In the genomic region with DNA sequence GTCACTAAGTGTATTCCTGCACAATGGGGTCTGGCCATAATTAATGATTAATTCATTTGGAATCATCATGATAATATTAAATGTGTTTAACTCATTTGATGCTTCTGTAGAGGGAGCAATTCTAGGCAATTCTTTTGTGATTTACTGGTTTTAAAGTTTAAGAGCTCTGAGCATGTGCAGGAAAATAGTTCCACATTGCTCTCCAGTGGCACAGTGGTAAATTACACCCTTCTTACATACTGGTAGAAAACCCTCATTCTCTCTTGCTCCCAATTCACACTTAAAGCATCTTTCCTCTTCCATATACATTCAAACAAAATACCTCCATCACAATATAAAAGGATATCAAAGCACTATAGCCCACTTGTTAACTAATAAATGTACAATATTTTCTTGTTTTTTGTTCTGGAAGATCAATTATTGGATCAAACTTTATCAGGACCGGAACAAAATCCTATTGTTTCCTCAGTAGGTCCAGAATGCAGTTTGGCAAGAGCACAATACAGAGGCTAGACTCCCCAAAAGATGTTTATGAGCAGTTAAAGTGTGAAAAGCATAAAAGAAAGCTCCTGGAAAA, we compare ENCODE assay signal across 8 cellular contexts.
DNase-seq lines count a peak whose midpoint lies in the region; ATAC-seq and TF ChIP-seq lines count a peak whose summit lies in the region.

No MANE protein-coding gene starts in this region.

- peaks cover 18% of the 10 kb centered on the region for H3K4me1 ChIP-seq in neural progenitor cell

- H4K20me1 ChIP-seq in neural progenitor cell (ENCODE audit: low read depth), result no peaks in the 10 kb centered on the region

- peak; percentile 67 for TF ChIP-seq CTCF in neural progenitor cell (IDR thresholded peaks at IDR 0.05)

- no peaks in the 10 kb centered on the region for H3K27me3 Mint-ChIP-seq in neural progenitor cell (ENCODE audit: insufficient read depth, low read depth)
- no peaks in the 10 kb centered on the region for H3K27me3 Mint-ChIP-seq in naive thymus-derived CD8-positive, alpha-beta T cell

- peak overlapping the region; percentile 47 for H2AFZ ChIP-seq in neural progenitor cell (replicated peaks)

- H3K27ac ChIP-seq in neural progenitor cell, result no peak overlapping the region

- POLR2A ChIA-PET in naive thymus-derived CD8-positive, alpha-beta T cell (lab: Charles Lee), result no interaction called here

- H3K9me3 ChIP-seq in neural progenitor cell (ENCODE audit: low read depth), result no peaks in the 10 kb centered on the region

- peaks cover 6% of the 10 kb centered on the region for H3K9me3 Mint-ChIP-seq in neural progenitor cell
- peaks cover 0 to 8% (median 0%) of the 10 kb centered on the region in 9 donors for H3K9me3 Mint-ChIP-seq in naive thymus-derived CD8-positive, alpha-beta T cell

- DNase-seq in Ammon's horn (ENCODE audit: low spot score) (peak; percentile 77), NCI-H1694 (lab: John Stamatoyannopoulos, UW) (peak; percentile 66), cerebellum (ENCODE audit: low spot score) (peak; percentile 2), neural progenitor cell (ENCODE audit: low spot score) (peak; percentile 57)
- DNase-seq in activated CD4-positive, CD25-positive, alpha-beta regulatory T cell treated with anti-CD3 and anti-CD28 coated beads, Interleukin-2, amount 50 U/mL, for 72 hours, result no peak
- DNase-seq in naive thymus-derived CD8-positive, alpha-beta T cell, result no peak

- H3K4me2 ChIP-seq in neural progenitor cell, result no peak overlapping the region

- no peak overlapping the region for H3K4me3 ChIP-seq in neural progenitor cell

- no peaks in the 10 kb centered on the region for H3K36me3 ChIP-seq in neural progenitor cell

- H3K36me3 Mint-ChIP-seq in neural progenitor cell, result peaks cover 11% of the 10 kb centered on the region
- peaks cover 0 to 9% (median 0%) of the 10 kb centered on the region in 3 donors for H3K36me3 Mint-ChIP-seq in naive thymus-derived CD8-positive, alpha-beta T cell

- H3K27ac Mint-ChIP-seq in neural progenitor cell, result no peak overlapping the region
- no peak overlapping the region for H3K27ac Mint-ChIP-seq in naive thymus-derived CD8-positive, alpha-beta T cell

- H3K4me3 Mint-ChIP-seq in neural progenitor cell, result no peak overlapping the region
- no peak overlapping the region for H3K4me3 Mint-ChIP-seq in naive thymus-derived CD8-positive, alpha-beta T cell

- no peaks in the 10 kb centered on the region for H3K27me3 ChIP-seq in neural progenitor cell

- no peak overlapping the region for H3K9ac ChIP-seq in neural progenitor cell

- H3K79me2 ChIP-seq in neural progenitor cell (ENCODE audit: low read depth), result no peaks in the 10 kb centered on the region

- peak; percentile 77 for ATAC-seq in GM19328 (IDR thresholded peaks at IDR 0.05; ENCODE audit: unreplicated experiment)
- no peak for ATAC-seq in HG02759 (IDR thresholded peaks at IDR 0.05; ENCODE audit: unreplicated experiment)
- no peak for ATAC-seq in naive thymus-derived CD8-positive, alpha-beta T cell

- H3F3A ChIP-seq in neural progenitor cell (ENCODE audit: low read depth), result peaks cover 4% of the 10 kb centered on the region

- peaks cover 6% of the 10 kb centered on the region for H3K4me1 Mint-ChIP-seq in neural progenitor cell
- no peaks in the 10 kb centered on the region for H3K4me1 Mint-ChIP-seq in naive thymus-derived CD8-positive, alpha-beta T cell

Comparison
In these comparisons a context has a peak if more than half of its experiments do, and no peak if none do; other contexts are left out.
1. DNase-seq: peak in Ammon's horn (single experiment), NCI-H1694 (single experiment), cerebellum (single experiment) and neural progenitor cell (single experiment); none in activated CD4-positive, CD25-positive, alpha-beta regulatory T cell treated with anti-CD3 and anti-CD28 coated beads, Interleukin-2, amount 50 U/mL, for 72 hours (single experiment) and naive thymus-derived CD8-positive, alpha-beta T cell (0 of 10).